ENCODE assay signal across 28 cellular contexts in genomic region chr1:156645666-156646065, GRCh38. TPM values are rescaled to one million over a fixed set of nuclear protein-coding genes. Genes with fewer than 3 reads are reported as not detected.
"Had no signal": no experiment of that assay in that cellular context is flagged by ENCODE, and none has a peak within 500 bp of the region (broad histone marks: within the 10 kb centered on the region; RNA-seq: fewer than 3 reads in every experiment).

No MANE protein-coding gene starts in this region.

- H3K27ac Mint-ChIP-seq: activated CD4-positive, alpha-beta memory T cell treated with anti-CD3 and anti-CD28 coated beads for 36 hours; activated CD4-positive, alpha-beta T cell treated with anti-CD3 and anti-CD28 coated beads, Interleukin-2, amount 10 ng/mL, durations not matched to agents 7 days and 5 days; activated naive CD4-positive, alpha-beta T cell treated with anti-CD3 and anti-CD28 coated beads for 36 hours; activated naive CD8-positive, alpha-beta T cell treated with anti-CD3 and anti-CD28 coated beads for 36 hours; activated T-helper 17 cell treated with anti-CD3 and anti-CD28 coated beads, Interleukin-2, amount 50 U/mL, for 72 hours; T-helper 17 cell had no signal

- H3K4me3 Mint-ChIP-seq: activated CD4-positive, alpha-beta memory T cell treated with anti-CD3 and anti-CD28 coated beads for 36 hours; activated CD4-positive, alpha-beta T cell treated with anti-CD3 and anti-CD28 coated beads, Interleukin-2, amount 10 ng/mL, durations not matched to agents 7 days and 5 days; activated naive CD4-positive, alpha-beta T cell treated with anti-CD3 and anti-CD28 coated beads for 36 hours; activated naive CD8-positive, alpha-beta T cell treated with anti-CD3 and anti-CD28 coated beads for 36 hours; activated T-helper 17 cell treated with anti-CD3 and anti-CD28 coated beads, Interleukin-2, amount 50 U/mL, for 72 hours; T-helper 17 cell had no signal

- ATAC-seq: activated T-helper 17 cell treated with anti-CD3 and anti-CD28 coated beads, Interleukin-2, amount 50 U/mL, for 72 hours; T-helper 17 cell had no signal

- H3K9me3 ChIP-seq: MG63 had no signal

- FAIRE-seq: TTC549 had no signal

- H3K9me3 Mint-ChIP-seq: activated CD4-positive, alpha-beta memory T cell treated with anti-CD3 and anti-CD28 coated beads for 36 hours; activated CD4-positive, alpha-beta T cell treated with anti-CD3 and anti-CD28 coated beads, Interleukin-2, amount 10 ng/mL, durations not matched to agents 7 days and 5 days; activated naive CD4-positive, alpha-beta T cell treated with anti-CD3 and anti-CD28 coated beads for 36 hours; activated naive CD8-positive, alpha-beta T cell treated with anti-CD3 and anti-CD28 coated beads for 36 hours; activated T-helper 17 cell treated with anti-CD3 and anti-CD28 coated beads, Interleukin-2, amount 50 U/mL, for 72 hours had no signal

- H3K4me3 ChIP-seq: MG63 had no signal

- H3K36me3 Mint-ChIP-seq: activated CD4-positive, alpha-beta memory T cell treated with anti-CD3 and anti-CD28 coated beads for 36 hours; activated naive CD8-positive, alpha-beta T cell treated with anti-CD3 and anti-CD28 coated beads for 36 hours had no signal

- DNase-seq: activated CD4-positive, alpha-beta memory T cell treated with anti-CD3 and anti-CD28 coated beads for 36 hours; activated CD4-positive, alpha-beta T cell treated with anti-CD3 and anti-CD28 coated beads, Interleukin-2, amount 10 ng/mL, durations not matched to agents 7 days and 5 days; activated CD4-positive, CD25-positive, alpha-beta regulatory T cell; activated CD8-positive, alpha-beta memory T cell treated with anti-CD3 and anti-CD28 coated beads for 24 hours; activated gamma-delta T cell; activated naive CD4-positive, alpha-beta T cell treated with anti-CD3 and anti-CD28 coated beads for 36 hours; activated naive CD8-positive, alpha-beta T cell treated with anti-CD3 and anti-CD28 coated beads for 36 hours; activated T-cell treated with anti-CD3 and anti-CD28 coated beads for 4 hours; activated T-cell treated with anti-CD3 and anti-CD28 coated beads, Interleukin-2, amount 50 U/mL, for 48 hours; MG63; MV-4-11; NCI-H1092 treated with DMSO at 0.1 percent for 48 hours; NCI-H1417 treated with DMSO at 0.1 percent for 48 hours; NCI-H1694; NCI-H2029; NCI-H2107; NCI-H2171 treated with DMSO at 0.1 percent for 48 hours; NCI-H226; NCI-H526 treated with DMSO at 0.1 percent for 48 hours; NCI-H82; SIG-M5; T-helper 17 cell; T1000 had no signal

- H3K36me3 ChIP-seq: MG63 had no signal

RNA-seq across cellular contexts. Expression of gene BCAN, which starts 3.7 kb away (rescaled TPM):
- total RNA-seq: activated CD4-positive, alpha-beta memory T cell treated with anti-CD3 and anti-CD28 coated beads for 36 hours; activated CD4-positive, alpha-beta T cell treated with anti-CD3 and anti-CD28 coated beads, Interleukin-2, amount 10 ng/mL, durations not matched to agents 7 days and 5 days; activated naive CD4-positive, alpha-beta T cell treated with anti-CD3 and anti-CD28 coated beads for 36 hours; activated naive CD8-positive, alpha-beta T cell treated with anti-CD3 and anti-CD28 coated beads for 36 hours; activated T-helper 17 cell treated with anti-CD3 and anti-CD28 coated beads, Interleukin-2, amount 50 U/mL, for 72 hours; OCI-LY7; T-helper 17 cell had no signal

RNA-seq across cellular contexts. Expression of gene HAPLN2, which starts 26.5 kb away (rescaled TPM):
- total RNA-seq: activated naive CD8-positive, alpha-beta T cell treated with anti-CD3 and anti-CD28 coated beads for 36 hours; NCI-H460; RPMI7951 had no signal

RNA-seq across cellular contexts. Expression of gene NES, which starts 31.5 kb away (rescaled TPM):
- total RNA-seq: activated CD4-positive, alpha-beta T cell treated with anti-CD3 and anti-CD28 coated beads, Interleukin-2, amount 10 ng/mL, durations not matched to agents 7 days and 5 days; activated naive CD4-positive, alpha-beta T cell treated with anti-CD3 and anti-CD28 coated beads for 36 hours; OCI-LY7; T-helper 17 cell had no signal
